Comparison of ENCODE assay signal across 8 cellular contexts in genomic region chr4:109559625-109559982, GRCh38. TPM values are rescaled to one million over a fixed set of nuclear protein-coding genes. Genes with fewer than 3 reads are reported as not detected.
A peak's percentile ranks its signal among the peaks of the same experiment; 100 is the strongest.
DNase-seq lines count a peak whose midpoint lies in the region; ATAC-seq, FAIRE-seq and TF ChIP-seq lines count a peak whose summit lies in the region.

No MANE protein-coding gene starts in this region.

- peaks cover 14% of the 10 kb centered on the region for H3K36me3 Mint-ChIP-seq in GM23338 (ENCODE audit: low read depth)

- peaks cover 12% of the 10 kb centered on the region for H3K9me3 Mint-ChIP-seq in GM23338

- H3K27ac Mint-ChIP-seq in GM23338, result peak overlapping the region; percentile 82

- no peaks in the 10 kb centered on the region for H3F3A ChIP-seq in GM23338 (replicated peaks; ENCODE audit: low read depth)

- ATAC-seq in GM23338, result peak; percentile 51

- H3K36me3 ChIP-seq in GM23338 (ENCODE audit: insufficient read depth) (no peaks in the 10 kb centered on the region), KMS-11 (ENCODE audit: insufficient read depth) (no peaks in the 10 kb centered on the region), parathyroid adenoma (ENCODE audit: control insufficient read depth, insufficient read depth, low read length) (no peaks in the 10 kb centered on the region)

- H3K27ac ChIP-seq in GM23338 (ENCODE audit: low read depth), result peak overlapping the region; percentile 95
- H3K27ac ChIP-seq in KMS-11, result peak overlapping the region; percentile 61
- H3K27ac ChIP-seq in parathyroid adenoma, result no peak overlapping the region

- H3K4me3 Mint-ChIP-seq in GM23338, result peak overlapping the region; percentile 91

- H3K79me2 ChIP-seq in GM23338 (replicated peaks; ENCODE audit: insufficient read depth), result peaks cover 23% of the 10 kb centered on the region
- H3K79me2 ChIP-seq in KMS-11 (ENCODE audit: insufficient read depth, low read depth), result peaks cover 21% of the 10 kb centered on the region
- no peaks in the 10 kb centered on the region for H3K79me2 ChIP-seq in parathyroid adenoma

- peak overlapping the region; percentile 96 for H2AFZ ChIP-seq in GM23338
- H2AFZ ChIP-seq in KMS-11 (ENCODE audit: low read depth), result peak overlapping the region; percentile 77
- H2AFZ ChIP-seq in parathyroid adenoma, result peak overlapping the region; percentile 74

- TF ChIP-seq CTCF in GM12875 (IDR thresholded peaks at IDR 0.05; ENCODE audit: borderline replicate concordance, insufficient read depth, low read depth, low read length), result no peak
- no peak for TF ChIP-seq CTCF in GM23338 (conservative IDR thresholded peaks at IDR 0.05; ENCODE audit: low read depth in 2 of 2)
- TF ChIP-seq CTCF in KMS-11 (conservative IDR thresholded peaks at IDR 0.05; ENCODE audit: low read depth, low read length), result no peak
- no peak for TF ChIP-seq CTCF in parathyroid adenoma (IDR thresholded peaks at IDR 0.05)

- H3K9me2 ChIP-seq in GM23338 (ENCODE audit: insufficient read depth), result no peaks in the 10 kb centered on the region

- DNase-seq in GM23338 (ENCODE audit: low spot score), result peak; percentile 75
- peak; percentile 73 to 75 for DNase-seq in activated T-cell treated with anti-CD3 and anti-CD28 coated beads, Interleukin-2, amount 50 U/mL, for 48 hours
- peak; percentile 25 to 48 for DNase-seq in frontal cortex (ENCODE audit: low spot score in 2 of 2)
- DNase-seq in retina, result no peak
- DNase-seq in NCI-H1048 (lab: John Stamatoyannopoulos, UW), result no peak

- H3K9me3 ChIP-seq in parathyroid adenoma (ENCODE audit: control insufficient read depth, low read length), result no peaks in the 10 kb centered on the region

- H3K4me2 ChIP-seq in GM23338, result peak overlapping the region; percentile 96
- peak overlapping the region; percentile 73 for H3K4me2 ChIP-seq in KMS-11
- H3K4me2 ChIP-seq in parathyroid adenoma (ENCODE audit: low read length), result peak overlapping the region; percentile 81

- peaks cover 17% of the 10 kb centered on the region for H3K4me1 ChIP-seq in GM23338 (ENCODE audit: insufficient read depth)
- peaks cover 19% of the 10 kb centered on the region for H3K4me1 ChIP-seq in KMS-11 (ENCODE audit: low read depth, poor library complexity, severe bottlenecking)
- H3K4me1 ChIP-seq in parathyroid adenoma, result no peaks in the 10 kb centered on the region

- H3K27me3 Mint-ChIP-seq in GM23338 (ENCODE audit: insufficient read depth, low read depth, poor library complexity), result peaks cover 5% of the 10 kb centered on the region

- peak overlapping the region; percentile 69 for H3K4me3 ChIP-seq in GM12875 (ENCODE audit: low read depth, low read length)
- peak overlapping the region; percentile 89 for H3K4me3 ChIP-seq in GM23338
- H3K4me3 ChIP-seq in KMS-11 (IDR thresholded peaks at IDR 0.05; ENCODE audit: insufficient read depth, low read depth, low read length), result no peak overlapping the region
- peak overlapping the region; percentile 51 for H3K4me3 ChIP-seq in parathyroid adenoma (ENCODE audit: low read depth, low read length)

- H4K20me1 ChIP-seq in GM23338 (replicated peaks; ENCODE audit: insufficient read depth) (no peaks in the 10 kb centered on the region), KMS-11 (ENCODE audit: insufficient read depth) (peaks cover 4% of the 10 kb centered on the region; the same call in 1 of the 2 replicates)

- H3K9ac ChIP-seq in KMS-11 (peak overlapping the region; percentile 71), parathyroid adenoma (no peak overlapping the region)

- H3K27me3 ChIP-seq in GM23338 (ENCODE audit: insufficient read depth) (no peaks in the 10 kb centered on the region), KMS-11 (ENCODE audit: insufficient read depth, low read depth) (no peaks in the 10 kb centered on the region), parathyroid adenoma (ENCODE audit: control insufficient read depth, insufficient read depth, low read length) (no peaks in the 10 kb centered on the region)

- no peak for FAIRE-seq in frontal cortex (lab: Jason Lieb, UNC)

- H3K4me1 Mint-ChIP-seq in GM23338, result peaks cover 11% of the 10 kb centered on the region

TF ChIP-seq in GM23338, 12 proteins besides CTCF, POLR2A, EP300 and RAD21:
- TF ChIP-seq ZNF114 (CRISPR knock-in tag; IDR thresholded peaks at IDR 0.05), result no peak
- TF ChIP-seq EZH2phosphoT487 (IDR thresholded peaks at IDR 0.05; ENCODE audit: unreplicated experiment), result no peak
- no peak for TF ChIP-seq ETS1 (IDR thresholded peaks at IDR 0.05)
- no peak for TF ChIP-seq NANOG (IDR thresholded peaks at IDR 0.05; ENCODE audit: borderline replicate concordance)
- no peak for TF ChIP-seq STAT1 (IDR thresholded peaks at IDR 0.05; ENCODE audit: unreplicated experiment)
- TF ChIP-seq REST (IDR thresholded peaks at IDR 0.05; ENCODE audit: unreplicated experiment), result no peak
- no peak for TF ChIP-seq EZH2 (IDR thresholded peaks at IDR 0.05; ENCODE audit: low read depth, unreplicated experiment)
- no peak for TF ChIP-seq ZNF331 (CRISPR knock-in tag; IDR thresholded peaks at IDR 0.05; ENCODE audit: low read depth)
- TF ChIP-seq CREB1 (CRISPR knock-in tag; IDR thresholded peaks at IDR 0.05; ENCODE audit: low read depth), result no peak

RNA-seq across cellular contexts. Expression of gene MCUB, which starts 0.4 kb away (rescaled TPM):
- total RNA-seq in GM23338 (2014; rRNA removed; shearing (Covaris generic)), result 56.7 and 97.9 TPM in 2 replicates
- polyA plus RNA-seq in GM23338 (2016; fragmentation: Nextera tagmentation; extraction: Ambion mirVana), result 21.6 and 21.7 TPM in 2 replicates
- total RNA-seq in frontal cortex, result 31.8 TPM

Comparison
In these comparisons a context has a peak if more than half of its experiments do, and no peak if none do; other contexts are left out.
1. DNase-seq: peak in GM23338 (single experiment), activated T-cell treated with anti-CD3 and anti-CD28 coated beads, Interleukin-2, amount 50 U/mL, for 48 hours (2 of 2) and frontal cortex (2 of 2); none in retina (single experiment) and NCI-H1048 (single experiment).
2. Peak in every context shown above with its lines, with median percentiles within 50 percentile points of each other: H2AFZ ChIP-seq and H3K4me2 ChIP-seq.